ENCODE assay signal across 31 cellular contexts in the genomic region with DNA sequence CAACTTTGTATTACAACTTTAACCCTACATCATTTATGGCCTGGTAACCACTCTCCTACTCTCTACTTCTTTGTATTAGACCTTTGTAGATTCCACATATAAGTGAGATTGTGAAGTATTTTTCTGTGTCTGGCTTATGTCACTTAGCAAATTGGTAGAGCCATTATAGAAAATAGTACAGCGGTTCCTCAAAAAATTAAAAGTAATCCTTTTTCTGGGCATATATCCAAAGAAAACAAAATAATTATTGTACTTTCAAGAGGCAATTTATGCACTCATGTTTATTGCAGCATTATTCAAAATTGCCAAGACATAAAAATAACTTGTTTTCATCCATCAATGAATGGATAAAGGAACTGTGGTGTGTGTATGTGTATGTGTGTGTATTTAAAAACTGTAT.
DNase-seq lines count a peak whose midpoint lies in the region; FAIRE-seq and TF ChIP-seq lines count a peak whose summit lies in the region.
"Had no signal": no experiment of that assay in that cellular context is flagged by ENCODE, and none has a peak within 500 bp of the region (broad histone marks: within the 10 kb centered on the region; RNA-seq: fewer than 3 reads in every experiment).

No MANE protein-coding gene starts in this region.

- H3K27me3 ChIP-seq in neural progenitor cell = no peaks in the 10 kb centered on the region
- H3K27me3 ChIP-seq: ascending aorta, esophagus muscularis mucosa, pancreas, right atrium auricular region, stomach, thyroid gland, vagina had no signal

- no peaks in the 10 kb centered on the region for H3K4me1 Mint-ChIP-seq in neural progenitor cell
- no peaks in the 10 kb centered on the region for H3K4me1 Mint-ChIP-seq in osteocyte (ENCODE audit: unreplicated experiment)
- H3K4me1 Mint-ChIP-seq: activated CD4-positive, alpha-beta T cell treated with anti-CD3 and anti-CD28 coated beads for 36 hours; CD14-positive monocyte; IgD-negative memory B cell; nephron progenitor cell had no signal

- H3K9me3 ChIP-seq in neural progenitor cell (ENCODE audit: low read depth) = no peaks in the 10 kb centered on the region
- H3K9me3 ChIP-seq: ascending aorta, esophagus muscularis mucosa, lower lobe of right lung, pancreas, right atrium auricular region, stomach, thyroid gland, vagina had no signal

- H3K27me3 Mint-ChIP-seq in neural progenitor cell (ENCODE audit: insufficient read depth, low read depth) = no peaks in the 10 kb centered on the region
- peaks cover 5% of the 10 kb centered on the region for H3K27me3 Mint-ChIP-seq in osteocyte (ENCODE audit: unreplicated experiment)
- H3K27me3 Mint-ChIP-seq: activated CD4-positive, alpha-beta T cell treated with anti-CD3 and anti-CD28 coated beads for 36 hours; activated naive CD8-positive, alpha-beta T cell; IgD-negative memory B cell had no signal

- TF ChIP-seq POLR2A in H54 (IDR thresholded peaks at IDR 0.05; ENCODE audit: low read depth, low read length) = no peak

- H3K4me1 ChIP-seq in neural progenitor cell = no peaks in the 10 kb centered on the region
- H3K4me1 ChIP-seq: ascending aorta, esophagus muscularis mucosa, lower lobe of right lung, pancreas, right atrium auricular region, stomach, thyroid gland, vagina had no signal

- H3K4me2 ChIP-seq in neural progenitor cell = no peak overlapping the region
- H3K4me2 ChIP-seq: smooth muscle cell had no signal

- no peaks in the 10 kb centered on the region for H3K79me2 ChIP-seq in neural progenitor cell (ENCODE audit: low read depth)

- H3K27ac Mint-ChIP-seq in neural progenitor cell = no peak overlapping the region
- H3K27ac Mint-ChIP-seq in osteocyte (ENCODE audit: unreplicated experiment) = no peak overlapping the region
- H3K27ac Mint-ChIP-seq: activated CD4-positive, alpha-beta T cell treated with anti-CD3 and anti-CD28 coated beads for 36 hours; activated naive CD8-positive, alpha-beta T cell; CD14-positive monocyte; IgD-negative memory B cell; nephron progenitor cell had no signal

- no peak for TF ChIP-seq CTCF in neural progenitor cell (IDR thresholded peaks at IDR 0.05)
- TF ChIP-seq CTCF in osteocyte (IDR thresholded peaks at IDR 0.05) = no peak

- no peak overlapping the region for H3K4me3 Mint-ChIP-seq in neural progenitor cell
- no peak overlapping the region for H3K4me3 Mint-ChIP-seq in osteocyte (ENCODE audit: unreplicated experiment)
- H3K4me3 Mint-ChIP-seq: activated CD4-positive, alpha-beta T cell treated with anti-CD3 and anti-CD28 coated beads for 36 hours; activated naive CD8-positive, alpha-beta T cell; CD14-positive monocyte; IgD-negative memory B cell; nephron progenitor cell had no signal

- H2AFZ ChIP-seq in neural progenitor cell (replicated peaks) = no peak overlapping the region

- peak; percentile 33 for DNase-seq in DMS 273 (lab: John Stamatoyannopoulos, UW; ENCODE audit: unreplicated experiment)
- no peak for DNase-seq in H54 (ENCODE audit: insufficient read length, low spot score)
- DNase-seq in NCI-H1694 (lab: John Stamatoyannopoulos, UW) = peak; percentile 36
- DNase-seq in NCI-H748 treated with DMSO at 0.1 percent for 48 hours (lab: John Stamatoyannopoulos, UW) = peak; percentile 97
- DNase-seq in neural progenitor cell (ENCODE audit: low spot score) = no peak
- no peak for DNase-seq in putamen (ENCODE audit: low spot score)
- no peak for DNase-seq in amniotic stem cell (lab: John Stamatoyannopoulos, UW)
- no peak for DNase-seq in osteocyte (ENCODE audit: extremely low spot score, unreplicated experiment)
- DNase-seq: activated CD4-positive, alpha-beta T cell treated with anti-CD3 and anti-CD28 coated beads for 36 hours; activated effector memory CD4-positive, alpha-beta T cell treated with Interleukin-2 at 50 U/mL for 16 hours; GOT3; lower lobe of right lung; NCI-H187 treated with DMSO at 0.1 percent for 48 hours; NCI-H526; nephron progenitor cell; pancreas; RPMI8226; stimulated activated CD4-positive, alpha-beta T cell treated with anti-CD3 and anti-CD28 coated beads, Interleukin-1b, Interleukin-23, amount 100 ng/mL, for 48 hours; stimulated activated CD8-positive, alpha-beta memory T cell treated with anti-CD3 and anti-CD28 coated beads, Interleukin-4, amount 100 ng/mL, for 48 hours; stomach; thyroid gland had no signal

- no peaks in the 10 kb centered on the region for H3K9me3 Mint-ChIP-seq in neural progenitor cell
- H3K9me3 Mint-ChIP-seq in osteocyte (ENCODE audit: unreplicated experiment) = no peaks in the 10 kb centered on the region
- H3K9me3 Mint-ChIP-seq: nephron progenitor cell had no signal

- no peak overlapping the region for H3K4me3 ChIP-seq in neural progenitor cell
- H3K4me3 ChIP-seq: ascending aorta, esophagus muscularis mucosa, lower lobe of right lung, pancreas, right atrium auricular region, SK-N-MC, smooth muscle cell, stomach, thyroid gland, vagina had no signal

- H3K36me3 Mint-ChIP-seq in neural progenitor cell (no peaks in the 10 kb centered on the region), osteocyte (ENCODE audit: unreplicated experiment) (no peaks in the 10 kb centered on the region)
- H3K36me3 Mint-ChIP-seq: activated naive CD8-positive, alpha-beta T cell; CD14-positive monocyte had no signal

- no peaks in the 10 kb centered on the region for H3K36me3 ChIP-seq in neural progenitor cell
- H3K36me3 ChIP-seq: ascending aorta, esophagus muscularis mucosa, lower lobe of right lung, pancreas, right atrium auricular region, stomach, thyroid gland, vagina had no signal

- FAIRE-seq in H54 (lab: Jason Lieb, UNC) = peak; percentile 60
- FAIRE-seq: GM12891 had no signal

- H3K27ac ChIP-seq in neural progenitor cell = no peak overlapping the region
- H3K27ac ChIP-seq: ascending aorta, esophagus muscularis mucosa, lower lobe of right lung, pancreas, right atrium auricular region, SK-N-MC, stomach, thyroid gland, vagina had no signal

- no peaks in the 10 kb centered on the region for H3F3A ChIP-seq in neural progenitor cell (ENCODE audit: low read depth)

- no peak overlapping the region for H3K9ac ChIP-seq in neural progenitor cell

- H4K20me1 ChIP-seq in neural progenitor cell (ENCODE audit: low read depth) = no peaks in the 10 kb centered on the region

Comparison
In these comparisons a context has a peak if more than half of its experiments do, and no peak if none do; other contexts are left out.
1. DNase-seq: peak in DMS 273 (single experiment), NCI-H1694 (single experiment) and NCI-H748 treated with DMSO at 0.1 percent for 48 hours (single experiment); none in H54 (single experiment), neural progenitor cell (single experiment), putamen (single experiment), amniotic stem cell (single experiment) and osteocyte (single experiment).